In genomic region chr19:54189668-54190502, GRCh38 we compare ENCODE assay signal across 8 cellular contexts. TPM values are rescaled to one million over a fixed set of nuclear protein-coding genes. Genes with fewer than 3 reads are reported as not detected.
DNase-seq lines count a peak whose midpoint lies in the region; ATAC-seq and TF ChIP-seq lines count a peak whose summit lies in the region.

No MANE protein-coding gene starts in this region.

- peak; percentile 43 for ATAC-seq in GM21576 (IDR thresholded peaks at IDR 0.05; ENCODE audit: unreplicated experiment)

- no peaks in the 10 kb centered on the region for H3K9me3 Mint-ChIP-seq in IgD-negative memory B cell

- peak overlapping the region; percentile 98 to 100 (median 99) for H3K27ac Mint-ChIP-seq in IgD-negative memory B cell

- no peaks in the 10 kb centered on the region for H3K36me3 Mint-ChIP-seq in IgD-negative memory B cell

- no peaks in the 10 kb centered on the region for H3K27me3 Mint-ChIP-seq in IgD-negative memory B cell

- peak overlapping the region; percentile 76 for H3K4me3 ChIP-seq in epithelial cell of esophagus (ENCODE audit: low read length)

- DNase-seq in DMS153 (lab: John Stamatoyannopoulos, UW) (peak; percentile 100), OCI-M1 (lab: John Stamatoyannopoulos, UW) (peak; percentile 100), activated T-cell treated with anti-CD3 and anti-CD28 coated beads for 48 hours (ENCODE audit: low read depth) (peak; percentile 100), epithelial cell of esophagus (ENCODE audit: low read depth) (peak; percentile 100), middle frontal gyrus (ENCODE audit: extremely low spot score, low spot score) (peak; percentile 100)
- DNase-seq in stimulated activated CD8-positive, alpha-beta memory T cell treated with anti-CD3 and anti-CD28 coated beads, Interleukin-2, amount 100 ng/mL, for 1 hour (ENCODE audit: low read depth in 2 of 2), result peak; percentile 100

- no peak for TF ChIP-seq CTCF in epithelial cell of esophagus (IDR thresholded peaks at IDR 0.05; ENCODE audit: insufficient read depth, low read depth, low read length, missing control alignments)

- peaks cover 9 to 16% (median 16%) of the 10 kb centered on the region in 3 donors for H3K4me1 Mint-ChIP-seq in IgD-negative memory B cell

- H3K4me3 Mint-ChIP-seq in IgD-negative memory B cell, result peak overlapping the region; percentile 94 to 100 (median 98)

RNA-seq across cellular contexts. Expression of gene MBOAT7, which starts 0.5 kb away (rescaled TPM):
- 16.1 TPM for polyA plus RNA-seq in IgD-negative memory B cell

RNA-seq across cellular contexts. Expression of gene TSEN34, which starts 1.2 kb away (rescaled TPM):
- polyA plus RNA-seq in IgD-negative memory B cell, result 33.2 TPM

RNA-seq across cellular contexts. Expression of gene RPS9, which starts 10.8 kb away (rescaled TPM):
- polyA plus RNA-seq in IgD-negative memory B cell, result 1,165 TPM

RNA-seq across cellular contexts. Expression of gene TMC4, which starts 16.9 kb away (rescaled TPM):
- polyA plus RNA-seq in IgD-negative memory B cell, result not detected

RNA-seq across cellular contexts. Expression of gene LENG1, which starts 30.4 kb away (rescaled TPM):
- polyA plus RNA-seq in IgD-negative memory B cell, result 15.8 TPM

Comparison
In these comparisons a context has a peak if more than half of its experiments do, and no peak if none do; other contexts are left out.
1. Peak in every context shown above with its lines: DNase-seq, ATAC-seq and H3K4me3 ChIP-seq.